ENCODE assay signal across 1 cellular context in genomic region chr7:41612386-41612785, GRCh38.
TF ChIP-seq lines count a peak whose summit lies in the region.

No MANE protein-coding gene starts in this region.

TF ChIP-seq in GM23338, 12 proteins besides CTCF, POLR2A, EP300 and RAD21 (continued from another document):
- TF ChIP-seq, protein P1, sequence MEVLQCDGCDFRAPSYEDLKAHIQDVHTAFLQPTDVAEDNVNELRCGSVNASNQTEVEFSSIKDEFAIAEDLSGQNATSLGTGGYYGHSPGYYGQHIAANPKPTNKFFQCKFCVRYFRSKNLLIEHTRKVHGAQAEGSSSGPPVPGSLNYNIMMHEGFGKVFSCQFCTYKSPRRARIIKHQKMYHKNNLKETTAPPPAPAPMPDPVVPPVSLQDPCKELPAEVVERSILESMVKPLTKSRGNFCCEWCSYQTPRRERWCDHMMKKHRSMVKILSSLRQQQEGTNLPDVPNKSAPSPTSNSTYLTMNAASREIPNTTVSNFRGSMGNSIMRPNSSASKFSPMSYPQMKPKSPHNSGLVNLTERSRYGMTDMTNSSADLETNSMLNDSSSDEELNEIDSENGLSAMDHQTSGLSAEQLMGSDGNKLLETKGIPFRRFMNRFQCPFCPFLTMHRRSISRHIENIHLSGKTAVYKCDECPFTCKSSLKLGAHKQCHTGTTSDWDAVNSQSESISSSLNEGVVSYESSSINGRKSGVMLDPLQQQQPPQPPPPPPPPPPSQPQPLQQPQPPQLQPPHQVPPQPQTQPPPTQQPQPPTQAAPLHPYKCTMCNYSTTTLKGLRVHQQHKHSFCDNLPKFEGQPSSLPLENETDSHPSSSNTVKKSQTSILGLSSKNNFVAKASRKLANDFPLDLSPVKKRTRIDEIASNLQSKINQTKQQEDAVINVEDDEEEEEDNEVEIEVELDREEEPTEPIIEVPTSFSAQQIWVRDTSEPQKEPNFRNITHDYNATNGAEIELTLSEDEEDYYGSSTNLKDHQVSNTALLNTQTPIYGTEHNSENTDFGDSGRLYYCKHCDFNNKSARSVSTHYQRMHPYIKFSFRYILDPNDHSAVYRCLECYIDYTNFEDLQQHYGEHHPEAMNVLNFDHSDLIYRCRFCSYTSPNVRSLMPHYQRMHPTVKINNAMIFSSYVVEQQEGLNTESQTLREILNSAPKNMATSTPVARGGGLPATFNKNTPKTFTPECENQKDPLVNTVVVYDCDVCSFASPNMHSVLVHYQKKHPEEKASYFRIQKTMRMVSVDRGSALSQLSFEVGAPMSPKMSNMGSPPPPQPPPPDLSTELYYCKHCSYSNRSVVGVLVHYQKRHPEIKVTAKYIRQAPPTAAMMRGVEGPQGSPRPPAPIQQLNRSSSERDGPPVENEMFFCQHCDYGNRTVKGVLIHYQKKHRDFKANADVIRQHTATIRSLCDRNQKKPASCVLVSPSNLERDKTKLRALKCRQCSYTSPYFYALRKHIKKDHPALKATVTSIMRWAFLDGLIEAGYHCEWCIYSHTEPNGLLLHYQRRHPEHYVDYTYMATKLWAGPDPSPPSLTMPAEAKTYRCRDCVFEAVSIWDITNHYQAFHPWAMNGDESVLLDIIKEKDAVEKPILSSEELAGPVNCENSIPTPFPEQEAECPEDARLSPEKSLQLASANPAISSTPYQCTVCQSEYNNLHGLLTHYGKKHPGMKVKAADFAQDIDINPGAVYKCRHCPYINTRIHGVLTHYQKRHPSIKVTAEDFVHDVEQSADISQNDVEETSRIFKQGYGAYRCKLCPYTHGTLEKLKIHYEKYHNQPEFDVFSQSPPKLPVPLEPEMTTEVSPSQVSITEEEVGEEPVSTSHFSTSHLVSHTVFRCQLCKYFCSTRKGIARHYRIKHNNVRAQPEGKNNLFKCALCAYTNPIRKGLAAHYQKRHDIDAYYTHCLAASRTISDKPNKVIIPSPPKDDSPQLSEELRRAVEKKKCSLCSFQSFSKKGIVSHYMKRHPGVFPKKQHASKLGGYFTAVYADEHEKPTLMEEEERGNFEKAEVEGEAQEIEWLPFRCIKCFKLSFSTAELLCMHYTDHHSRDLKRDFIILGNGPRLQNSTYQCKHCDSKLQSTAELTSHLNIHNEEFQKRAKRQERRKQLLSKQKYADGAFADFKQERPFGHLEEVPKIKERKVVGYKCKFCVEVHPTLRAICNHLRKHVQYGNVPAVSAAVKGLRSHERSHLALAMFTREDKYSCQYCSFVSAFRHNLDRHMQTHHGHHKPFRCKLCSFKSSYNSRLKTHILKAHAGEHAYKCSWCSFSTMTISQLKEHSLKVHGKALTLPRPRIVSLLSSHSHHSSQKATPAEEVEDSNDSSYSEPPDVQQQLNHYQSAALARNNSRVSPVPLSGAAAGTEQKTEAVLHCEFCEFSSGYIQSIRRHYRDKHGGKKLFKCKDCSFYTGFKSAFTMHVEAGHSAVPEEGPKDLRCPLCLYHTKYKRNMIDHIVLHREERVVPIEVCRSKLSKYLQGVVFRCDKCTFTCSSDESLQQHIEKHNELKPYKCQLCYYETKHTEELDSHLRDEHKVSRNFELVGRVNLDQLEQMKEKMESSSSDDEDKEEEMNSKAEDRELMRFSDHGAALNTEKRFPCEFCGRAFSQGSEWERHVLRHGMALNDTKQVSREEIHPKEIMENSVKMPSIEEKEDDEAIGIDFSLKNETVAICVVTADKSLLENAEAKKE (CRISPR knock-in tag; IDR thresholded peaks at IDR 0.05): no peak
- TF ChIP-seq ZNF331 (CRISPR knock-in tag; IDR thresholded peaks at IDR 0.05; ENCODE audit: low read depth) (no peak), REST (IDR thresholded peaks at IDR 0.05; ENCODE audit: unreplicated experiment) (no peak)
